Comparison of ENCODE assay signal across 30 cellular contexts in genomic region chr2:167785606-167786005, GRCh38.
A peak's percentile ranks its signal among the peaks of the same experiment; 100 is the strongest.
DNase-seq lines count a peak whose midpoint lies in the region; ATAC-seq and TF ChIP-seq lines count a peak whose summit lies in the region.
"Had no signal": no experiment of that assay in that cellular context is flagged by ENCODE, and none has a peak within 500 bp of the region (broad histone marks: within the 10 kb centered on the region; RNA-seq: fewer than 3 reads in every experiment).

No MANE protein-coding gene starts in this region.

- 53 to 55% methylated on average over 5 of the region's 5 CpGs for WGBS in endodermal cell (ENCODE audit: insufficient coverage in 1 of 2, insufficient read length in 1 of 2), 2 experiments
- WGBS in mesendoderm (ENCODE audit: extremely low coverage, insufficient coverage, low lambda C conversion rate), result no CpG with 5 or more reads among the region's 5 CpGs

- no peaks in the 10 kb centered on the region for H3K79me2 ChIP-seq in mesendoderm (ENCODE audit: control insufficient read depth, insufficient read depth, low read length)

- peaks cover 29% of the 10 kb centered on the region for H3K27me3 ChIP-seq in endodermal cell (ENCODE audit: control insufficient read depth, insufficient read depth, low read length, poor library complexity, severe bottlenecking)
- H3K27me3 ChIP-seq in mesendoderm (ENCODE audit: insufficient read depth, low read length, poor library complexity), result no peaks in the 10 kb centered on the region
- no peaks in the 10 kb centered on the region for H3K27me3 ChIP-seq in lower lobe of right lung (ENCODE audit: low read depth)
- H3K27me3 ChIP-seq: dorsolateral prefrontal cortex, heart right ventricle, stomach, tibial nerve had no signal

- peaks cover 4% of the 10 kb centered on the region for H3K4me1 ChIP-seq in endodermal cell (ENCODE audit: control insufficient read depth, insufficient read depth, low read length)
- H3K4me1 ChIP-seq in mesendoderm (ENCODE audit: control insufficient read depth, low read depth, low read length), result peaks cover 10% of the 10 kb centered on the region
- no peaks in the 10 kb centered on the region for H3K4me1 ChIP-seq in lower lobe of right lung

- no peak overlapping the region for H4K5ac ChIP-seq in mesendoderm (ENCODE audit: low read length)

- H3K36me3 ChIP-seq in endodermal cell (ENCODE audit: control insufficient read depth, insufficient read depth, low read length) (no peaks in the 10 kb centered on the region), mesendoderm (ENCODE audit: control insufficient read depth, insufficient read depth, low read length) (no peaks in the 10 kb centered on the region), lower lobe of right lung (no peaks in the 10 kb centered on the region)
- H3K36me3 ChIP-seq: heart right ventricle, stomach, tibial nerve had no signal

- H3K27ac ChIP-seq in endodermal cell (ENCODE audit: low read depth, low read length), result peak overlapping the region; percentile 5
- no peak overlapping the region for H3K27ac ChIP-seq in mesendoderm (ENCODE audit: low read depth, low read length)
- no peak overlapping the region for H3K27ac ChIP-seq in lower lobe of right lung
- H3K27ac ChIP-seq: 22Rv1, heart right ventricle, stomach, tibial nerve had no signal

- H3K4me2 ChIP-seq in mesendoderm (ENCODE audit: low read length), result no peak overlapping the region

- H3K27ac Mint-ChIP-seq in endodermal cell, result no peak overlapping the region
- H3K27ac Mint-ChIP-seq: activated B cell treated with CpG ODN at 0.5 μM for 24 hours; activated naive CD4-positive, alpha-beta T cell treated with anti-CD3 and anti-CD28 coated beads, Interleukin-2, amount 50 U/mL, for 72 hours; activated T-helper 2 cell treated with anti-CD3 and anti-CD28 coated beads, Interferon-gamma antibody, Interleukin-2, Interleukin-4, amounts not matched to agents 10 μg/mL and 5 μg/mL and 100 μg/mL, durations not matched to agents 14 hours and 24 hours and 36 hours had no signal

- H3K4me3 ChIP-seq in endodermal cell (ENCODE audit: low read length) (no peak overlapping the region), mesendoderm (ENCODE audit: low read length) (no peak overlapping the region), lower lobe of right lung (no peak overlapping the region)
- H3K4me3 ChIP-seq: dorsolateral prefrontal cortex, heart right ventricle, stomach, tibial nerve had no signal

- no peak for ATAC-seq in lower lobe of right lung
- ATAC-seq: activated naive CD4-positive, alpha-beta T cell treated with anti-CD3 and anti-CD28 coated beads, Interleukin-2, amount 50 U/mL, for 72 hours; HCT116; heart right ventricle; left ventricle myocardium superior; sciatic nerve had no signal

- DNase-seq in DMS79 treated with DMSO at 0.1 percent for 48 hours (lab: John Stamatoyannopoulos, UW) (peak; percentile 48), DMS79 (lab: John Stamatoyannopoulos, UW) (no peak), endodermal cell (no peak), mesendoderm (no peak), NCI-H748 (lab: John Stamatoyannopoulos, UW; ENCODE audit: unreplicated experiment) (no peak), NCI-H2081 treated with DMSO at 0.1 percent for 48 hours (lab: John Stamatoyannopoulos, UW) (no peak), lower lobe of right lung (no peak)
- no peak for DNase-seq in stimulated activated CD4-positive, alpha-beta T cell treated with anti-CD3 and anti-CD28 coated beads, Interleukin-1b, Interleukin-23, amount 100 ng/mL, for 48 hours
- DNase-seq: activated B cell treated with CpG ODN at 0.5 μM for 24 hours; activated CD4-positive, alpha-beta T cell treated with anti-CD3 and anti-CD28 coated beads, Interleukin-2, amount 50 U/mL, for 48 hours; activated CD8-positive, alpha-beta memory T cell treated with anti-CD3 and anti-CD28 coated beads, Interleukin-2, amount 50 U/mL, for 48 hours; aorta; dorsolateral prefrontal cortex; heart right ventricle; Karpas-422; left ventricle myocardium superior; MV-4-11; NCI-H187; NCI-H345; NCI-H82; stimulated activated CD8-positive, alpha-beta memory T cell treated with anti-CD3 and anti-CD28 coated beads, Interleukin-4, amount 100 ng/mL, for 48 hours; stomach; T1000 had no signal

- TF ChIP-seq CTCF in endodermal cell (conservative IDR thresholded peaks at IDR 0.05), result no peak
- TF ChIP-seq CTCF in lower lobe of right lung (IDR thresholded peaks at IDR 0.05), result no peak

- no peak overlapping the region for H2BK15ac ChIP-seq in mesendoderm (replicated peaks; ENCODE audit: low read depth)

- peaks cover 18% of the 10 kb centered on the region for H3K27me3 Mint-ChIP-seq in endodermal cell (ENCODE audit: insufficient read depth)

- H2BK120ac ChIP-seq in mesendoderm (ENCODE audit: low read depth, low read length), result no peak overlapping the region

- H4K8ac ChIP-seq in mesendoderm (ENCODE audit: low read depth, low read length), result no peak overlapping the region

- H3K56ac ChIP-seq in mesendoderm (ENCODE audit: low read length), result no peak overlapping the region

- peak overlapping the region; percentile 22 for H3K18ac ChIP-seq in mesendoderm (ENCODE audit: low read length)

- no peak overlapping the region for H2BK5ac ChIP-seq in mesendoderm (ENCODE audit: low read length)

- H3K9ac ChIP-seq in endodermal cell (ENCODE audit: extremely low read depth, low read length, poor library complexity, severe bottlenecking), result no peak overlapping the region
- H3K9ac ChIP-seq in mesendoderm (ENCODE audit: low read length), result no peak overlapping the region

- intact Hi-C loops in lower lobe of right lung (cut with DNase I), result no loop called here

- H3K4ac ChIP-seq in mesendoderm (ENCODE audit: low read depth, low read length), result no peak overlapping the region

- H3K4me3 Mint-ChIP-seq in endodermal cell, result no peak overlapping the region
- H3K4me3 Mint-ChIP-seq: activated B cell treated with CpG ODN at 0.5 μM for 24 hours, nephron had no signal

- peaks cover 36% of the 10 kb centered on the region for H3K4me1 Mint-ChIP-seq in endodermal cell
- H3K4me1 Mint-ChIP-seq: activated B cell treated with CpG ODN at 0.5 μM for 24 hours had no signal

- no peak overlapping the region for H2AK5ac ChIP-seq in mesendoderm (ENCODE audit: low read length)

- peaks cover 2% of the 10 kb centered on the region for H3K36me3 Mint-ChIP-seq in endodermal cell (ENCODE audit: low read depth)
- H3K36me3 Mint-ChIP-seq: activated naive CD4-positive, alpha-beta T cell treated with anti-CD3 and anti-CD28 coated beads, Interleukin-2, amount 50 U/mL, for 72 hours had no signal

- H3K9me3 Mint-ChIP-seq in endodermal cell, result no peaks in the 10 kb centered on the region
- H3K9me3 Mint-ChIP-seq: activated B cell treated with CpG ODN at 0.5 μM for 24 hours; activated T-helper 2 cell treated with anti-CD3 and anti-CD28 coated beads, Interferon-gamma antibody, Interleukin-2, Interleukin-4, amounts not matched to agents 10 μg/mL and 5 μg/mL and 100 μg/mL, durations not matched to agents 14 hours and 24 hours and 36 hours; nephron had no signal

- H3K79me1 ChIP-seq in mesendoderm (ENCODE audit: low read length), result no peaks in the 10 kb centered on the region

- H3K9me3 ChIP-seq in endodermal cell (ENCODE audit: control insufficient read depth, low read length) (no peaks in the 10 kb centered on the region), lower lobe of right lung (no peaks in the 10 kb centered on the region)
- H3K9me3 ChIP-seq: heart right ventricle, stomach, tibial nerve had no signal

- no peak overlapping the region for H3K23ac ChIP-seq in mesendoderm (ENCODE audit: low read length)
